Comparison of ENCODE assay signal across 6 cellular contexts in genomic region chr16:2205967-2206313, GRCh38. TPM values are rescaled to one million over a fixed set of nuclear protein-coding genes. Genes with fewer than 3 reads are reported as not detected.
DNase-seq lines count a peak whose midpoint lies in the region; ATAC-seq, FAIRE-seq and TF ChIP-seq lines count a peak whose summit lies in the region.

No MANE protein-coding gene starts in this region.

- H3K27ac ChIP-seq in H1 (ENCODE audit: low read depth, low read length) (no peak overlapping the region), gastrocnemius medialis (peak overlapping the region; percentile 96 to 100 (median 100))

- POLR2A ChIA-PET in H1 (lab: Charles Lee; ENCODE audit: partially characterized antibody) = interaction anchor here (0.6 to 15.1 kb wide), 16 partner anchors 9 to 58 kb away, joined by 3 to 156 read pairs (median 4); partner anchors contain the start of genes CASKIN1, DNASE1L2, ECI1 and PGP

- peak overlapping the region; percentile 57 for H2BK120ac ChIP-seq in H1 (replicated peaks; ENCODE audit: low read depth, low read length)

- H2AK5ac ChIP-seq in H1 (ENCODE audit: low read depth, low read length) = peak overlapping the region; percentile 77; the same call in 1 of the 2 replicates

- no peak overlapping the region for H3K23ac ChIP-seq in H1 (ENCODE audit: insufficient read length)

- peak overlapping the region; percentile 98 for H3K4ac ChIP-seq in H1 (replicated peaks; ENCODE audit: insufficient read length, low read depth, low read length)

- peak overlapping the region; percentile 95 for H3K56ac ChIP-seq in H1 (replicated peaks; ENCODE audit: insufficient read length, low read depth, low read length)

- H2BK15ac ChIP-seq in H1 (ENCODE audit: low read length) = peak overlapping the region; percentile 65

- no peak overlapping the region for H2AFZ ChIP-seq in H1 (ENCODE audit: low read length)

- H3K18ac ChIP-seq in H1 (ENCODE audit: extremely low read depth, low read length) = peak overlapping the region; percentile 71

- H4K20me1 ChIP-seq in H1 (replicated peaks in 1 of 2; ENCODE audit: control insufficient read depth in 1 of 2, insufficient read depth in 2 of 2, low read length in 2 of 2) = peaks cover 0 to 14% of the 10 kb centered on the region in 2 experiments

- CTCF ChIA-PET in H1 (lab: Charles Lee; ENCODE audit: partially characterized antibody) = interaction anchor here (1.0 to 1.4 kb wide), 2 partner anchors 11 to 13 kb away, joined by 3 read pairs; no protein-coding TSS in a partner anchor

- intact Hi-C loops in gastrocnemius medialis (cut with DNase I; ENCODE audit: low total_unique reads) = loop anchor here (1.0 kb wide), 3 partner anchors 8 to 62 kb away; partner anchors contain the start of genes E4F1, PGP and RNPS1

- no peak for DNase-seq in H1 (ENCODE audit: low read depth in 1 of 2, low spot score in 2 of 2)
- no peak for DNase-seq in gastrocnemius medialis
- DNase-seq in islet precursor cell = no peak
- DNase-seq in DMS79 treated with DMSO at 0.1 percent for 48 hours (lab: John Stamatoyannopoulos, UW) = no peak

- H2BK12ac ChIP-seq in H1 (ENCODE audit: low read depth, low read length) = 0 out of 2 replicates have a peak overlapping the region, but pooled peaks have one; percentile 39

- H3K79me1 ChIP-seq in H1 (ENCODE audit: low read depth, low read length) = peaks cover 6% of the 10 kb centered on the region

- H3K27me3 ChIP-seq in H1 (replicated peaks in 1 of 4; ENCODE audit: control insufficient read depth in 3 of 4, extremely low read depth in 1 of 4, insufficient read depth in 3 of 4, low read length in 3 of 4) = no peaks in the 10 kb centered on the region; a peak in 2 of 7 replicates
- no peaks in the 10 kb centered on the region for H3K27me3 ChIP-seq in gastrocnemius medialis

- H3K4me2 ChIP-seq in H1 (ENCODE audit: insufficient read depth in 1 of 2, low read depth in 2 of 2, low read length in 2 of 2) = peak overlapping the region; percentile 87 to 91

- no peak for FAIRE-seq in H1 (lab: Jason Lieb, UNC)

- peak in 1 of 2 experiments; percentile 21; a peak in 1 of 3 replicates for TF ChIP-seq POLR2A in H1 (IDR thresholded peaks at IDR 0.05; ENCODE audit: control extremely low read depth in 1 of 2, low read depth in 2 of 2, low read length in 2 of 2)
- TF ChIP-seq POLR2A in gastrocnemius medialis (IDR thresholded peaks at IDR 0.05) = no peak

- TF ChIP-seq RAD21 in H1 (IDR thresholded peaks at IDR 0.05 in 1 of 2, conservative IDR thresholded peaks at IDR 0.05 in 1 of 2; ENCODE audit: low read depth in 2 of 2, low read length in 2 of 2) = no peak

- no peak overlapping the region for H3K14ac ChIP-seq in H1 (ENCODE audit: insufficient read length)

- H3K4me3 ChIP-seq in H1 (ENCODE audit: extremely low read depth in 1 of 4, insufficient read depth in 2 of 4, low read depth in 3 of 4, low read length in 4 of 4) = peak overlapping the region; percentile 78 to 97 (median 92)
- peak overlapping the region; percentile 82 to 94 (median 92) for H3K4me3 ChIP-seq in gastrocnemius medialis

- peaks cover 11% of the 10 kb centered on the region; the same call in 1 of the 2 replicates for H3K23me2 ChIP-seq in H1 (ENCODE audit: low read depth, low read length)

- H4K5ac ChIP-seq in H1 (ENCODE audit: insufficient read length, low read depth, low read length) = peak overlapping the region; percentile 89

- no peak overlapping the region for H2BK20ac ChIP-seq in H1 (ENCODE audit: low read length)

- no peaks in the 10 kb centered on the region for H3K9me3 ChIP-seq in ES-I3 (ENCODE audit: control insufficient read depth, insufficient read depth, low read length)
- H3K9me3 ChIP-seq in H1 (ENCODE audit: insufficient read depth in 2 of 2, low read depth in 1 of 2, low read length in 1 of 2) = no peaks in the 10 kb centered on the region
- H3K9me3 ChIP-seq in gastrocnemius medialis = no peaks in the 10 kb centered on the region

- H3K9ac ChIP-seq in ES-I3 (ENCODE audit: low read depth, low read length) = peak overlapping the region; percentile 95
- H3K9ac ChIP-seq in H1 (replicated peaks in 1 of 4; ENCODE audit: extremely low read depth in 1 of 4, low read depth in 3 of 4, low read length in 3 of 4) = peak overlapping the region; percentile 55 to 94 (median 85)

- H3K4me1 ChIP-seq in ES-I3 (ENCODE audit: insufficient read depth, low read length) (peaks cover 7% of the 10 kb centered on the region; the same call in 1 of the 2 replicates), H1 (replicated peaks in 1 of 4; ENCODE audit: control insufficient read depth in 3 of 4, insufficient read depth in 4 of 4, low read length in 3 of 4) (peaks cover 0 to 14% (median 8%) of the 10 kb centered on the region in 4 experiments; a peak in 6 of 7 replicates), gastrocnemius medialis (peaks cover 26% of the 10 kb centered on the region in 2 donors)

- no peak for TF ChIP-seq EP300 in H1 (IDR thresholded peaks at IDR 0.05; ENCODE audit: borderline replicate concordance in 1 of 2, low read depth in 2 of 2, low read length in 2 of 2)

- in situ Hi-C loops in gastrocnemius medialis (cut with MboI; ENCODE audit: low sequenced_read_pairs in 4 of 4) = no loop called here

- peaks cover 0 to 7% of the 10 kb centered on the region in 2 experiments; a peak in 1 of 4 replicates for H3K79me2 ChIP-seq in H1 (ENCODE audit: control insufficient read depth in 1 of 2, insufficient read depth in 2 of 2, low read length in 2 of 2)

- ATAC-seq in HG03378 (IDR thresholded peaks at IDR 0.05; ENCODE audit: unreplicated experiment) (peak; percentile 25), gastrocnemius medialis (no peak)

- H4K91ac ChIP-seq in H1 (replicated peaks; ENCODE audit: insufficient read length, low read length) = peak overlapping the region; percentile 75

- peak overlapping the region; percentile 97 for H2BK5ac ChIP-seq in H1 (ENCODE audit: low read depth, low read length)

- TF ChIP-seq CTCF in H1 (IDR thresholded peaks at IDR 0.05; ENCODE audit: control extremely low read depth in 1 of 3, insufficient read depth in 1 of 3, low read depth in 1 of 3, low read length in 3 of 3) (no peak), gastrocnemius medialis (IDR thresholded peaks at IDR 0.05 in 4 of 5, conservative IDR thresholded peaks at IDR 0.05 in 1 of 5) (no peak)

- H3K36me3 ChIP-seq in ES-I3 (ENCODE audit: insufficient read depth, low read length) (no peaks in the 10 kb centered on the region), H1 (ENCODE audit: control insufficient read depth in 2 of 4, insufficient read depth in 4 of 4, low read length in 3 of 4) (peaks cover 4 to 34% (median 12%) of the 10 kb centered on the region in 4 experiments; a peak in 6 of 8 replicates), gastrocnemius medialis (peaks cover 0 to 35% of the 10 kb centered on the region in 2 donors)

- WGBS in H1 (ENCODE audit: extremely low coverage in 1 of 2, insufficient coverage in 1 of 2, insufficient read length in 1 of 2, insufficient replicate concordance in 2 of 2, low coverage in 1 of 2, low lambda C conversion rate in 2 of 2, missing lambda C conversion rate in 1 of 2), 2 experiments = 46% methylated on average over 16 of the region's 16 CpGs; no CpG with 5 or more reads in 1 of the 2 experiments

- H4K8ac ChIP-seq in H1 (ENCODE audit: extremely low read depth, insufficient read depth, low read length) = peak overlapping the region; percentile 9; the same call in 1 of the 2 replicates

RNA-seq across cellular contexts. Expression of gene MLST8, which starts 0.7 kb away (rescaled TPM):
- total RNA-seq in H1 (2021; fragmentation: NEBNext Ultra II Directional; extraction: Animal tissue kit (Norgen Biotek cat#: 25700)) = 67.6 and 69.6 TPM in 2 replicates
- polyA plus RNA-seq in H1 (2011; rRNA removed) = 321 and 440 TPM in 2 replicates
- 218 TPM for polyA plus RNA-seq in H1 (2011; cell fraction: cytosol; rRNA removed)
- polyA plus RNA-seq in H1 (2011; cell fraction: nucleus; rRNA removed) = 354 TPM
- polyA plus RNA-seq in H1 (2012, experiment 1 of 2) = 47.7 to 104 TPM (median 94.8 TPM) in 4 replicates
- polyA plus RNA-seq in H1 (2012, experiment 2 of 2) = 87.2 TPM
- polyA plus RNA-seq in H1 (2013, experiment 1 of 2) = 57.1 TPM
- polyA plus RNA-seq in H1 (2013, experiment 2 of 2) = 56.1 TPM
- 88.3 and 98.1 TPM in 2 replicates for polyA minus RNA-seq in H1 (2011; rRNA and poly(A)+ RNA removed)
- polyA minus RNA-seq in H1 (2011; cell fraction: cytosol; rRNA and poly(A)+ RNA removed) = 67.9 TPM
- polyA minus RNA-seq in H1 (2011; cell fraction: nucleus; rRNA and poly(A)+ RNA removed) = 111 TPM
- total RNA-seq in gastrocnemius medialis = 10 to 100 TPM; 40.3 to 77.0 (median 73.5) TPM

RNA-seq across cellular contexts. Expression of gene BRICD5, which starts 4.7 kb away (rescaled TPM):
- 6.1 and 8.5 TPM in 2 replicates for total RNA-seq in H1 (2021; fragmentation: NEBNext Ultra II Directional; extraction: Animal tissue kit (Norgen Biotek cat#: 25700))
- 8.6 and 14.2 TPM in 2 replicates for polyA plus RNA-seq in H1 (2011; rRNA removed)
- 9.8 TPM for polyA plus RNA-seq in H1 (2011; cell fraction: cytosol; rRNA removed)
- 97.1 TPM for polyA plus RNA-seq in H1 (2011; cell fraction: nucleus; rRNA removed)
- polyA plus RNA-seq in H1 (2012, experiment 1 of 2) = 6.1 to 13.0 TPM (median 8.1 TPM) in 4 replicates
- 12.6 TPM for polyA plus RNA-seq in H1 (2012, experiment 2 of 2)
- 4.7 TPM for polyA plus RNA-seq in H1 (2013, experiment 1 of 2)
- polyA plus RNA-seq in H1 (2013, experiment 2 of 2) = 3.5 TPM
- 1.00 and 1.0 TPM in 2 replicates for polyA minus RNA-seq in H1 (2011; rRNA and poly(A)+ RNA removed)
- 3.2 TPM for polyA minus RNA-seq in H1 (2011; cell fraction: cytosol; rRNA and poly(A)+ RNA removed)
- polyA minus RNA-seq in H1 (2011; cell fraction: nucleus; rRNA and poly(A)+ RNA removed) = 9.2 TPM
- total RNA-seq in gastrocnemius medialis = 1 to 10 TPM in 3 of 4 donors, under 1 TPM in 1; 0.15 to 2.2 (median 1.4) TPM

RNA-seq across cellular contexts. Expression of gene PGP, which starts 8.7 kb away (rescaled TPM):
- 30.9 and 32.6 TPM in 2 replicates for total RNA-seq in H1 (2021; fragmentation: NEBNext Ultra II Directional; extraction: Animal tissue kit (Norgen Biotek cat#: 25700))
- 55.9 and 63.9 TPM in 2 replicates for polyA plus RNA-seq in H1 (2011; rRNA removed)
- polyA plus RNA-seq in H1 (2011; cell fraction: cytosol; rRNA removed) = 44.0 TPM
- 81.1 TPM for polyA plus RNA-seq in H1 (2011; cell fraction: nucleus; rRNA removed)
- polyA plus RNA-seq in H1 (2012, experiment 1 of 2) = 20.8 to 40.2 TPM (median 35.0 TPM) in 4 replicates
- polyA plus RNA-seq in H1 (2012, experiment 2 of 2) = 26.7 TPM
- polyA plus RNA-seq in H1 (2013, experiment 1 of 2) = 54.8 TPM
- polyA plus RNA-seq in H1 (2013, experiment 2 of 2) = 48.7 TPM
- polyA minus RNA-seq in H1 (2011; rRNA and poly(A)+ RNA removed) = 9.5 and 10.9 TPM in 2 replicates
- 18.8 TPM for polyA minus RNA-seq in H1 (2011; cell fraction: cytosol; rRNA and poly(A)+ RNA removed)
- polyA minus RNA-seq in H1 (2011; cell fraction: nucleus; rRNA and poly(A)+ RNA removed) = 28.7 TPM
- total RNA-seq in gastrocnemius medialis = 10 to 100 TPM; 19.6 to 43.1 (median 25.6) TPM

RNA-seq across cellular contexts. Expression of gene CASKIN1, which starts 9.5 kb away (rescaled TPM):
- total RNA-seq in H1 (2021; fragmentation: NEBNext Ultra II Directional; extraction: Animal tissue kit (Norgen Biotek cat#: 25700)) = 6.4 and 6.5 TPM in 2 replicates
- polyA plus RNA-seq in H1 (2011; rRNA removed) = 1.2 and 2.7 TPM in 2 replicates
- 2.0 TPM for polyA plus RNA-seq in H1 (2011; cell fraction: cytosol; rRNA removed)
- 9.8 TPM for polyA plus RNA-seq in H1 (2011; cell fraction: nucleus; rRNA removed)
- 2.7 to 3.7 TPM (median 3.2 TPM) in 4 replicates for polyA plus RNA-seq in H1 (2012, experiment 1 of 2)
- polyA plus RNA-seq in H1 (2012, experiment 2 of 2) = 2.8 TPM
- polyA plus RNA-seq in H1 (2013, experiment 1 of 2) = 2.0 TPM
- 1.9 TPM for polyA plus RNA-seq in H1 (2013, experiment 2 of 2)
- 0.93 and 1.9 TPM in 2 replicates for polyA minus RNA-seq in H1 (2011; rRNA and poly(A)+ RNA removed)
- 4.5 TPM for polyA minus RNA-seq in H1 (2011; cell fraction: cytosol; rRNA and poly(A)+ RNA removed)
- 4.4 TPM for polyA minus RNA-seq in H1 (2011; cell fraction: nucleus; rRNA and poly(A)+ RNA removed)
- total RNA-seq in gastrocnemius medialis = under 1 TPM in 3 of 4 donors, not detected in 1; 0.07 to 0.51 (median 0.10) TPM

RNA-seq across cellular contexts. Expression of gene E4F1, which starts 17.5 kb away (rescaled TPM):
- total RNA-seq in H1 (2021; fragmentation: NEBNext Ultra II Directional; extraction: Animal tissue kit (Norgen Biotek cat#: 25700)) = 21.9 and 22.2 TPM in 2 replicates
- 27.0 and 34.2 TPM in 2 replicates for polyA plus RNA-seq in H1 (2011; rRNA removed)
- 31.8 TPM for polyA plus RNA-seq in H1 (2011; cell fraction: cytosol; rRNA removed)
- polyA plus RNA-seq in H1 (2011; cell fraction: nucleus; rRNA removed) = 122 TPM
- 10.7 to 22.9 TPM (median 21.9 TPM) in 4 replicates for polyA plus RNA-seq in H1 (2012, experiment 1 of 2)
- polyA plus RNA-seq in H1 (2012, experiment 2 of 2) = 12.4 TPM
- polyA plus RNA-seq in H1 (2013, experiment 1 of 2) = 15.0 TPM
- polyA plus RNA-seq in H1 (2013, experiment 2 of 2) = 11.6 TPM
- 7.6 and 10.1 TPM in 2 replicates for polyA minus RNA-seq in H1 (2011; rRNA and poly(A)+ RNA removed)
- polyA minus RNA-seq in H1 (2011; cell fraction: cytosol; rRNA and poly(A)+ RNA removed) = 18.4 TPM
- 24.6 TPM for polyA minus RNA-seq in H1 (2011; cell fraction: nucleus; rRNA and poly(A)+ RNA removed)
- total RNA-seq in gastrocnemius medialis = 10 to 100 TPM; 24.5 to 38.4 (median 27.0) TPM
